Comparison of ENCODE assay signal across 8 cellular contexts in the genomic region with DNA sequence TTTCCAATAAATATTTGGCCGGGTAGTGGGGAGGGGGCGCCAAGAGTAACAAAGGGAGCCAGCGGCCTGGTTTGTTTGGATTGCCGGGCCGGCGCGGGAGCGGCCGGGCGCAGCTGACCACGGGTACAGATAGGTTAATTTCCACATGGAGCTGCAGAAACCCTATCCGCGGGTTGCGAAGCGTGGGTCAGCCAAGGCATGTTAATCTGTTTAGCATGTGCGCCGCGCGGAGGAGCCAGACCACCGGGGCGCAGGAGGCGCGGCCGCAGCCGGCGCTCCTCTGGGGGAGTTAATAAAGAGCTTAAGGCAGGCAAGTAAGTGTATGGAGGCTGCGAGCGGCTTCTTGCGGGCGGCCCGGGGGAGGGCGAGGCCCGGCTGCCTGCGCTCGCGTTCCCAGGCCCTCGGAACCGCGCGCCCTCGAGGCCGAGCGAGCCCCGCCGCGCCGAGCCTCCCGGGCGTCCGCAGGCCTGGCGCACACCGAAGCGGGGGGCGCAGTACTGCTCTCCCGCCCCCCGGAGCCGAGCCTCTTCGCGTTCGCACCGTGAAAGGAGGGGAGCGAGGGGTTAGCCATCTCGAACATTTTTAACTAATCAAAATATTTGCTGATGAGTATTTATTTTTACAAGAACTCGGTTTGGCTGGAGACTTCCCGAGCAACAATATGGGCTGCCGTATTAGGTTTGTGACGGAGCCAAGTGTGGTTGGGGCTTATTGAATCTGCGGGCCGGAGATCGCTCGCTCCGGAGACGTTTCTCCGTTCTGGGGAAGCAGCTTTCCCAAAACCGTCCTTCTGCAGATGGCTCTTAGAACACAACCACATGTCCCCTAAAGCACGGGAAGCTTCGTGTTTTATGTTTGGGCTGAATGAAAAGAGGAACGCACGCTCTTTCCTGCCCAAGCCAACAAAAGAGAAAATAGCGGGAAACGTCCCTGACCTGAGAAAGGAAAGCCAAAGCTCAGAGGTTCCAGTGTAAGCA. TPM values are rescaled to one million over a fixed set of nuclear protein-coding genes. Genes with fewer than 3 reads are reported as not detected.
A peak's percentile ranks its signal among the peaks of the same experiment; 100 is the strongest.
DNase-seq lines count a peak whose midpoint lies in the region; ATAC-seq, FAIRE-seq and TF ChIP-seq lines count a peak whose summit lies in the region.

No MANE protein-coding gene starts in this region.

- no peaks in the 10 kb centered on the region for H3K9me2 ChIP-seq in PC-3 (replicated peaks; ENCODE audit: low read length)

- H3K9me3 Mint-ChIP-seq in CD8-positive, alpha-beta memory T cell, result peaks cover 0 to 4% (median 0%) of the 10 kb centered on the region in 5 donors

- H3K9me3 ChIP-seq in CD8-positive, alpha-beta memory T cell (ENCODE audit: low read length), result no peaks in the 10 kb centered on the region
- H3K9me3 ChIP-seq in PC-3 (ENCODE audit: low read length), result no peaks in the 10 kb centered on the region
- H3K9me3 ChIP-seq in ovary, result peaks cover 0 to 4% of the 10 kb centered on the region in 2 donors

- no peaks in the 10 kb centered on the region for H3F3A ChIP-seq in PC-3 (ENCODE audit: low read length, unreplicated experiment)

- no peak for TF ChIP-seq EP300 in ovary (IDR thresholded peaks at IDR 0.05)

- CTCF ChIA-PET in CD8-positive, alpha-beta memory T cell (lab: Charles Lee), result interaction anchor here (1.0 to 2.9 kb wide), 2 partner anchors 31 kb away, joined by 4 to 9 read pairs; no protein-coding TSS in a partner anchor
- CTCF ChIA-PET in PC-3 (lab: Charles Lee), result no interaction called here

- H3K4me1 ChIP-seq in CD8-positive, alpha-beta memory T cell (ENCODE audit: insufficient read depth, low read length), result peaks cover 6% of the 10 kb centered on the region
- peaks cover 6% of the 10 kb centered on the region; the same call in 1 of the 2 replicates for H3K4me1 ChIP-seq in PC-3 (ENCODE audit: insufficient read depth, low read length)
- no peaks in the 10 kb centered on the region for H3K4me1 ChIP-seq in ovary (ENCODE audit: insufficient read depth)

- WGBS in ovary, 3 donors, result 1 to 3% (median 1%) methylated on average over 79 to 81 of the region's 81 CpGs

- H4K20me1 ChIP-seq in PC-3 (ENCODE audit: low read length), result no peaks in the 10 kb centered on the region

- H3K27me3 ChIP-seq in CD8-positive, alpha-beta memory T cell (ENCODE audit: insufficient read depth, low read length, poor library complexity, severe bottlenecking), result peaks cover 51% of the 10 kb centered on the region
- H3K27me3 ChIP-seq in PC-3 (ENCODE audit: low read length) (0 out of 2 replicates have a peak, but pooled peaks cover 5% of the 10 kb centered on the region), ovary (no peaks in the 10 kb centered on the region)

- POLR2A ChIA-PET in CD8-positive, alpha-beta memory T cell (lab: Charles Lee), result no interaction called here
- POLR2A ChIA-PET in PC-3 (lab: Charles Lee; ENCODE audit: unreplicated experiment), result no interaction called here

- no TSS peak for BruUV-seq in PC-3 (replicated peaks; lab: Mats Ljungman, UMichigan)

- H3K4me2 ChIP-seq in PC-3 (ENCODE audit: low read length), result peak overlapping the region; percentile 87

- no peaks in the 10 kb centered on the region for H3K36me3 ChIP-seq in CD8-positive, alpha-beta memory T cell (ENCODE audit: insufficient read depth, low read length)
- H3K36me3 ChIP-seq in PC-3 (ENCODE audit: low read depth, low read length), result no peaks in the 10 kb centered on the region
- H3K36me3 ChIP-seq in ovary, result no peaks in the 10 kb centered on the region

- intact Hi-C loops in PC-3 (cut with micrococcal nuclease), result loop anchor here (5.0 kb wide), 1 partner anchor 47 kb away; no protein-coding TSS in a partner anchor
- intact Hi-C loops in ovary (cut with DNase I), result no loop called here

- peak overlapping the region in 5 of 7 donors; percentile 23 to 73 (median 60) for H3K4me3 Mint-ChIP-seq in CD8-positive, alpha-beta memory T cell

- H3K4me1 Mint-ChIP-seq in CD8-positive, alpha-beta memory T cell, result peaks cover 10 to 19% (median 16%) of the 10 kb centered on the region in 3 donors

- H3K27ac Mint-ChIP-seq in CD8-positive, alpha-beta memory T cell, result peak overlapping the region in 2 of 8 donors; percentile 1 to 13

- FAIRE-seq in GM12892 (lab: Jason Lieb, UNC), result no peak

- DNase-seq in CD8-positive, alpha-beta memory T cell, result no peak
- DNase-seq in PC-3 (no peak), fibroblast of mammary gland (ENCODE audit: low read depth) (peak; percentile 50), ovary (no peak), HUDEP-2 (lab: John Stamatoyannopoulos, UW; ENCODE audit: unreplicated experiment in 76 of 76) (no peak), GM12892 (ENCODE audit: insufficient read length) (no peak), nucleus accumbens (lab: John Stamatoyannopoulos, UW) (no peak)
- DNase-seq in effector CD8-positive, alpha-beta T cell (lab: John Stamatoyannopoulos, UW), result no peak

- peaks cover 70 to 91% of the 10 kb centered on the region in 2 donors for H3K27me3 Mint-ChIP-seq in CD8-positive, alpha-beta memory T cell

- no peak overlapping the region for H3K27ac ChIP-seq in CD8-positive, alpha-beta memory T cell (ENCODE audit: low read depth, low read length)
- H3K27ac ChIP-seq in PC-3 (ENCODE audit: low read length) (no peak overlapping the region), ovary (no peak overlapping the region)

- TF ChIP-seq CTCF in PC-3 (conservative IDR thresholded peaks at IDR 0.05; ENCODE audit: low read depth, low read length) (no peak), fibroblast of mammary gland (conservative IDR thresholded peaks at IDR 0.05; ENCODE audit: control insufficient read depth, insufficient read depth, low read depth, low read length) (no peak), ovary (IDR thresholded peaks at IDR 0.05) (no peak)

- peak; percentile 64 for ATAC-seq in PC-3

- no peaks in the 10 kb centered on the region for H3K36me3 Mint-ChIP-seq in CD8-positive, alpha-beta memory T cell

- no peak overlapping the region for H3K4me3 ChIP-seq in CD8-positive, alpha-beta memory T cell (ENCODE audit: low read length)
- H3K4me3 ChIP-seq in PC-3 (ENCODE audit: low read length) (peak overlapping the region; percentile 66), fibroblast of mammary gland (ENCODE audit: control insufficient read depth, low read depth, low read length) (peak overlapping the region; percentile 10), ovary (peak overlapping the region; percentile 7)

- H3K79me2 ChIP-seq in PC-3 (ENCODE audit: low read length), result no peaks in the 10 kb centered on the region

- peak overlapping the region; percentile 33 for H3K9ac ChIP-seq in PC-3 (ENCODE audit: low read length)

- peak overlapping the region; percentile 89 for H2AFZ ChIP-seq in PC-3 (ENCODE audit: low read length)

- TF ChIP-seq POLR2A in ovary (IDR thresholded peaks at IDR 0.05) (no peak), GM12892 (IDR thresholded peaks at IDR 0.05; ENCODE audit: low read depth, low read length) (no peak)

RNA-seq across cellular contexts. Expression of a gene that starts 28.9 kb away (rescaled TPM):
- under 1 TPM; 0.09 to 0.22 TPM for total RNA-seq in CD8-positive, alpha-beta memory T cell
- polyA plus RNA-seq in CD8-positive, alpha-beta memory T cell, result not detected
- total RNA-seq in PC-3 (2014; rRNA removed), result 10.3 and 12.8 TPM in 2 replicates
- total RNA-seq in ovary, result under 1 TPM; 0.08 to 0.73 (median 0.11) TPM
- under 1 TPM in 1 of 2 donors, not detected in 1; 0.18 TPM for polyA plus RNA-seq in ovary
- polyA plus RNA-seq in GM12892 (2012; ENCODE audit: missing spikeins), result not detected
